25 cellular contexts compared by ENCODE assay signal in the genomic region with DNA sequence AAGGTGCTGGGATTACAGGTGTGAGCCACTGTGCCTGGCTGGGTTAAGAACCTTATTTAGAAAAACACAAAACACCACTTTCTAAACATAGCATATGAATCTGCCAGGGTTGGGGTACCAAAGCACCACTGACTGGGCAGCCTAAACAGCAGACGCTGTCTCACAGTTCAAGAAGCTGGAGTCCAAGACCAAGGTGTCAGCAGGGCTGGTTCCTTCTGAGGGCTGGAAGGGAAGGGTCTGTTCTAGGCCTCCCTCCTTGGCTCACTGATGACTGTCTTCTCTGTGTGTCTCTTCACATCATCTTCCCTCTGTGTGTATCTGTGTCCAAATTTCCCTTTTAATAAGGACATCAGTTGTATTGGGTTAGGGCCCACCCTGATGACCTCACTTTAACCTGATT. TPM values are rescaled to one million over a fixed set of nuclear protein-coding genes. Genes with fewer than 3 reads are reported as not detected.
DNase-seq lines count a peak whose midpoint lies in the region; ATAC-seq and TF ChIP-seq lines count a peak whose summit lies in the region.
"Had no signal": no experiment of that assay in that cellular context is flagged by ENCODE, and none has a peak within 500 bp of the region (broad histone marks: within the 10 kb centered on the region; RNA-seq: fewer than 3 reads in every experiment).

No MANE protein-coding gene starts in this region.

- H3K4me3 ChIP-seq in Panc1 (ENCODE audit: low read depth in 2 of 2, low read length in 2 of 2) (no peak overlapping the region), fibroblast of lung (replicated peaks in 1 of 4; ENCODE audit: control extremely low read depth in 1 of 4, insufficient read depth in 1 of 4, low read depth in 3 of 4, low read length in 4 of 4) (no peak overlapping the region), gastrocnemius medialis (no peak overlapping the region)
- H3K4me3 ChIP-seq: hepatocyte, smooth muscle cell had no signal

- no peak overlapping the region for H2AFZ ChIP-seq in fibroblast of lung (ENCODE audit: low read length)
- H2AFZ ChIP-seq: hepatocyte had no signal

- no peak for TF ChIP-seq CTCF in C4-2B (conservative IDR thresholded peaks at IDR 0.05)
- TF ChIP-seq CTCF in Panc1 (IDR thresholded peaks at IDR 0.05): no peak
- TF ChIP-seq CTCF in fibroblast of lung (conservative IDR thresholded peaks at IDR 0.05 in 1 of 2, IDR thresholded peaks at IDR 0.05 in 1 of 2; ENCODE audit: low read depth in 1 of 2, low read length in 2 of 2): no peak
- TF ChIP-seq CTCF in gastrocnemius medialis (IDR thresholded peaks at IDR 0.05 in 4 of 5, conservative IDR thresholded peaks at IDR 0.05 in 1 of 5): no peak

- CTCF ChIA-PET in Panc1 (lab: Charles Lee): no interaction called here

- intact Hi-C loops in Panc1 (cut with micrococcal nuclease; ENCODE audit: unreplicated experiment): no loop called here
- intact Hi-C loops in gastrocnemius medialis (cut with DNase I; ENCODE audit: low total_unique reads): no loop called here

- no peak overlapping the region for H3K9ac ChIP-seq in fibroblast of lung (ENCODE audit: insufficient read depth, low read length)
- H3K9ac ChIP-seq: KMS-11 had no signal

- in situ Hi-C loops in Panc1 (cut with HindIII; ENCODE audit: low pct_unique_long_range_greater_than_20kb, low sequenced_read_pairs) (no loop called here), gastrocnemius medialis (cut with MboI; ENCODE audit: low sequenced_read_pairs in 4 of 4) (loop anchor here in 1 of 4 donors (25.0 kb wide), 1 partner anchor 491 kb away; a partner anchor contains a TSS)

- no peaks in the 10 kb centered on the region for H3K27me3 ChIP-seq in Panc1 (ENCODE audit: control insufficient read depth, insufficient read depth, low read length)
- H3K27me3 ChIP-seq in fibroblast of lung (ENCODE audit: control insufficient read depth, insufficient read depth, low read length): no peaks in the 10 kb centered on the region
- no peaks in the 10 kb centered on the region for H3K27me3 ChIP-seq in gastrocnemius medialis
- H3K27me3 ChIP-seq: hepatocyte had no signal

- peaks cover 48% of the 10 kb centered on the region for H3K4me1 ChIP-seq in Panc1 (ENCODE audit: control insufficient read depth, insufficient read depth, low read length)
- H3K4me1 ChIP-seq in fibroblast of lung (ENCODE audit: control insufficient read depth, extremely low read depth, insufficient read depth, low read length): peaks cover 36% of the 10 kb centered on the region
- H3K4me1 ChIP-seq in gastrocnemius medialis: peaks cover 58 to 73% of the 10 kb centered on the region in 2 donors

- no peak overlapping the region for H3K4me2 ChIP-seq in fibroblast of lung (ENCODE audit: extremely low read depth, insufficient read depth, low read length)
- H3K4me2 ChIP-seq: hepatocyte, KMS-11 had no signal

- H4K20me1 ChIP-seq in fibroblast of lung (ENCODE audit: control insufficient read depth, extremely low read depth, insufficient read depth, low read length): no peaks in the 10 kb centered on the region

- peaks cover 47% of the 10 kb centered on the region for H3K79me2 ChIP-seq in fibroblast of lung (ENCODE audit: control insufficient read depth, insufficient read depth, low read length)

- H3K9me3 ChIP-seq in Panc1 (ENCODE audit: control insufficient read depth, insufficient read depth, low read depth, low read length) (0 out of 2 replicates have a peak, but pooled peaks cover 2% of the 10 kb centered on the region), fibroblast of lung (ENCODE audit: control insufficient read depth, insufficient read depth, low read depth, low read length) (no peaks in the 10 kb centered on the region), gastrocnemius medialis (no peaks in the 10 kb centered on the region)

- BruUV-seq in Panc1 (replicated peaks; lab: Mats Ljungman, UMichigan): no TSS peak

- H3K27ac ChIP-seq in C4-2B: peak overlapping the region; percentile 17
- H3K27ac ChIP-seq in Panc1 (ENCODE audit: low read length): peak overlapping the region; percentile 34; the same call in 1 of the 2 replicates
- H3K27ac ChIP-seq in fibroblast of lung (ENCODE audit: insufficient read depth, low read length): peak overlapping the region; percentile 30
- peak overlapping the region; percentile 19 to 93 (median 60) for H3K27ac ChIP-seq in gastrocnemius medialis
- H3K27ac ChIP-seq: hepatocyte, KMS-11 had no signal

- TF ChIP-seq POLR2A in gastrocnemius medialis (IDR thresholded peaks at IDR 0.05): no peak

- DNase-seq in Panc1 (ENCODE audit: low read depth, low spot score): no peak
- DNase-seq in fibroblast of lung (ENCODE audit: low read depth in 2 of 2): no peak
- DNase-seq in gastrocnemius medialis: no peak
- DNase-seq in NCI-H2029 treated with DMSO at 0.1 percent for 48 hours (lab: John Stamatoyannopoulos, UW): no peak
- DNase-seq in UCSD-AML1 (lab: John Stamatoyannopoulos, UW; ENCODE audit: unreplicated experiment): no peak
- no peak for DNase-seq in RPMI8226
- DNase-seq: activated CD4-positive, alpha-beta T cell treated with anti-CD3 and anti-CD28 coated beads for 36 hours; activated CD8-positive, alpha-beta T cell treated with anti-CD3 and anti-CD28 coated beads, Interleukin-2, amount 10 ng/mL, durations not matched to agents 7 days and 5 days; activated T-cell treated with anti-CD3 and anti-CD28 coated beads for 4 hours; cerebellar nuclear complex; DND-41; foreskin melanocyte; midbrain; naive thymus-derived CD4-positive, alpha-beta T cell; NCI-H1436; NCI-H2107; NCI-H748 treated with DMSO at 0.1 percent for 48 hours; stimulated activated CD4-positive, alpha-beta T cell treated with anti-CD3 and anti-CD28 coated beads, Interleukin-1b, Interleukin-23, amount 100 ng/mL, for 48 hours; stimulated activated CD8-positive, alpha-beta memory T cell treated with anti-CD3 and anti-CD28 coated beads, Interleukin-4, amount 100 ng/mL, for 48 hours; trophoblast cell had no signal

- no peaks in the 10 kb centered on the region for H3K36me3 ChIP-seq in Panc1 (ENCODE audit: control insufficient read depth, insufficient read depth, low read length)
- H3K36me3 ChIP-seq in fibroblast of lung (ENCODE audit: control insufficient read depth, insufficient read depth, low read length): no peaks in the 10 kb centered on the region
- H3K36me3 ChIP-seq in gastrocnemius medialis: no peaks in the 10 kb centered on the region

- ATAC-seq in Panc1 (no peak), gastrocnemius medialis (no peak)
- ATAC-seq: activated CD4-positive, alpha-beta T cell treated with anti-CD3 and anti-CD28 coated beads for 36 hours; activated CD8-positive, alpha-beta T cell treated with anti-CD3 and anti-CD28 coated beads, Interleukin-2, amount 10 ng/mL, durations not matched to agents 7 days and 5 days; HCT116; naive thymus-derived CD4-positive, alpha-beta T cell had no signal

- POLR2A ChIA-PET in Panc1 (lab: Charles Lee): no interaction called here

RNA-seq across cellular contexts. Expression of a gene that starts 49.6 kb away (rescaled TPM):
- total RNA-seq in Panc1 (2021; ENCODE audit: unreplicated experiment): 34.1 TPM
- 13.8 TPM for polyA plus RNA-seq in Panc1 (2012; ENCODE audit: insufficient read length)
- total RNA-seq in fibroblast of lung: 9.2 and 11.1 TPM in 2 replicates
- 10.1 and 19.8 TPM in 2 replicates for polyA plus RNA-seq in fibroblast of lung
- 10.1 and 11.3 TPM in 2 replicates for polyA plus RNA-seq in fibroblast of lung (2012)
- polyA minus RNA-seq in fibroblast of lung (ENCODE audit: low replicate concordance): 54.5 and 86.5 TPM in 2 replicates
- total RNA-seq in gastrocnemius medialis: 10 to 100 TPM; 30.5 to 77.4 (median 58.9) TPM
